8 cellular contexts compared by ENCODE assay signal in the genomic region with DNA sequence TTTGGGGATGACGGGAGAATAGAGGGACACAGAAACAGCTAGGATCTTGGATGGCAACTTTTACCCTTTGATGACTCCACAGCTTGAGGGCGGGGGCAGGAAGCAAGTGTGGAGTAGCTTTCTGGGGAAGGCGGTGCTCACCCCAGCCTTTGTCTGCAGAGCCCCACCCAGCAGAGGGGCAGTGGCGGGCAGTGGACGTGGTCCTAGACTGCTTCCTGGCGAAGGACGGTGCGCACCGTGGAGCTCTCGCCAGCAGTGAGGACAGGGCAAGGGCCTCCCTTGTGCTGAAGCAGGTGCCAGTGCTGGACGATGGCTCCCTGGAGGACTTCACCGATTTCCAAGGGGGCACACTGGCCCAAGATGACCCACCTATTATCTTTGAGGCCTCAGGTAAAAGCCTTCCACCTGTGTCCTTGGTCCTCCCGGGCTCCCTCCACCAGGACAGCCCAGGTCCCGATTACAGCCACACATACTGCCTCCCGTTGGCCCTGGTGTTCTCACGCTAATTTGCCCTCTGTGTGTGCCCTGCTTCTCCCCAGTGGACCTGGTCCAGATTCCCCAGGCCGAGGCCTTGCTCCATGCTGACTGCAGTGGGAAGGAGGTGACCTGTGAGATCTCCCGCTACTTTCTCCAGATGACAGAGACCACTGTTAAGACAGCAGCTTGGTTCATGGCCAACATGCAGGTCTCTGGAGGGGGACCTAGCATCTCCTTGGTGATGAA. TPM values are rescaled to one million over a fixed set of nuclear protein-coding genes. Genes with fewer than 3 reads are reported as not detected.
A peak's percentile ranks its signal among the peaks of the same experiment; 100 is the strongest.
DNase-seq lines count a peak whose midpoint lies in the region; ATAC-seq and TF ChIP-seq lines count a peak whose summit lies in the region.

No MANE protein-coding gene starts in this region.

- peak in 1 of 4 experiments; percentile 14 for ATAC-seq in T-cell (replicated peaks in 1 of 4)
- peak in 2 of 4 donors; percentile 10 to 11 for ATAC-seq in psoas muscle
- no peak for ATAC-seq in GM18867 (IDR thresholded peaks at IDR 0.05; ENCODE audit: unreplicated experiment)
- no peak for ATAC-seq in HG03139 (IDR thresholded peaks at IDR 0.05; ENCODE audit: unreplicated experiment)

- H3K27ac ChIP-seq in psoas muscle: peak overlapping the region; percentile 95

- H3K4me3 ChIP-seq in fibroblast of pulmonary artery (replicated peaks; ENCODE audit: low read depth, low read length): peak overlapping the region; percentile 68
- peak overlapping the region; percentile 90 for H3K4me3 ChIP-seq in psoas muscle

- TF ChIP-seq CTCF in fibroblast of pulmonary artery (IDR thresholded peaks at IDR 0.05; ENCODE audit: low read length, missing control alignments): no peak
- no peak for TF ChIP-seq CTCF in psoas muscle (IDR thresholded peaks at IDR 0.05)

- 26 to 41% (median 32%) methylated on average over 18 of the region's 18 CpGs for WGBS in psoas muscle, 3 donors

- H3K27me3 ChIP-seq in psoas muscle (ENCODE audit: insufficient read depth in 3 of 3, low read length in 2 of 3): no peaks in the 10 kb centered on the region

- no peaks in the 10 kb centered on the region for H3K9me3 Mint-ChIP-seq in T-cell

- H3K4me1 ChIP-seq in ES-I3 (ENCODE audit: insufficient read depth, low read length): peaks cover 22% of the 10 kb centered on the region
- peaks cover 11% of the 10 kb centered on the region for H3K4me1 ChIP-seq in psoas muscle

- no peaks in the 10 kb centered on the region for H3K36me3 ChIP-seq in ES-I3 (ENCODE audit: insufficient read depth, low read length)
- H3K36me3 ChIP-seq in psoas muscle (ENCODE audit: insufficient read depth in 1 of 2, low read depth in 1 of 2): peaks cover 6 to 52% of the 10 kb centered on the region in 2 donors

- 0 out of 2 replicates have a peak overlapping the region, but pooled peaks have one; percentile 62 for H3K9ac ChIP-seq in ES-I3 (ENCODE audit: low read depth, low read length)

- peak overlapping the region; percentile 99 to 100 for H3K27ac Mint-ChIP-seq in T-cell

- POLR2A ChIA-PET in T-cell (lab: Charles Lee): interaction anchor here in 1 of 2 donors (0.7 to 3.2 kb wide), 2 partner anchors 8 to 11 kb away, joined by 3 to 18 read pairs; no protein-coding TSS in a partner anchor

- CTCF ChIA-PET in T-cell (lab: Charles Lee): interaction anchor here (0.8 to 3.5 kb wide), 5 partner anchors 8 to 12 kb away, joined by 3 to 24 read pairs (median 3); no protein-coding TSS in a partner anchor

- H3K36me3 Mint-ChIP-seq in T-cell: peaks cover 47% of the 10 kb centered on the region

- H3K9me3 ChIP-seq in ES-I3 (ENCODE audit: control insufficient read depth, insufficient read depth, low read length) (no peaks in the 10 kb centered on the region), psoas muscle (no peaks in the 10 kb centered on the region)

- peaks cover 64 to 80% (median 71%) of the 10 kb centered on the region in 3 donors for H3K4me1 Mint-ChIP-seq in T-cell

- DNase-seq in T-cell: no peak
- no peak for DNase-seq in fibroblast of pulmonary artery (ENCODE audit: low read depth)
- no peak for DNase-seq in psoas muscle
- no peak for DNase-seq in Ammon's horn (ENCODE audit: low spot score)
- DNase-seq in HT-29 (ENCODE audit: low spot score): no peak

- H3K4me3 Mint-ChIP-seq in T-cell: peak overlapping the region; percentile 97 to 99 (median 98)

- H3K27me3 Mint-ChIP-seq in T-cell: no peaks in the 10 kb centered on the region

- intact Hi-C loops in psoas muscle (cut with DNase I): loop anchor here (1.0 to 5.0 kb wide), 2 partner anchors 15 to 126 kb away; no protein-coding TSS in a partner anchor

RNA-seq across cellular contexts. Expression of gene TAPBPL, which starts 1.2 kb away (rescaled TPM):
- 10 to 100 TPM; 22.6 to 77.0 (median 60.3) TPM for total RNA-seq in T-cell
- 10 to 100 TPM in 1 of 4 donors, 1 to 10 TPM in 3; 6.4 to 11.3 (median 8.4) TPM for total RNA-seq in psoas muscle
- 1 to 10 TPM; 4.6 to 8.4 (median 4.9) TPM for polyA plus RNA-seq in psoas muscle
- total RNA-seq in HT-29 (2014; rRNA removed; shearing (Covaris generic)): 9.6 and 11.0 TPM in 2 replicates

RNA-seq across cellular contexts. Expression of gene CD27, which starts 8.3 kb away (rescaled TPM):
- total RNA-seq in T-cell: 100 to 1,000 TPM in 4 of 5 donors, 10 to 100 TPM in 1; 94.0 to 140 (median 138) TPM
- total RNA-seq in psoas muscle: under 1 TPM in 2 of 4 donors, not detected in 2; 0.28 to 0.29 TPM
- polyA plus RNA-seq in psoas muscle: under 1 TPM in 1 of 3 donors, not detected in 2; 0.10 TPM
- 0.23 TPM in 1 of 2 replicates, not detected in the other for total RNA-seq in HT-29 (2014; rRNA removed; shearing (Covaris generic))

RNA-seq across cellular contexts. Expression of gene VAMP1, which starts 17.4 kb away (rescaled TPM):
- 10 to 100 TPM; 64.6 to 92.2 (median 75.8) TPM for total RNA-seq in T-cell
- total RNA-seq in psoas muscle: 1 to 10 TPM; 1.5 to 6.2 (median 3.2) TPM
- 10 to 100 TPM in 1 of 3 donors, 1 to 10 TPM in 2; 1.9 to 16.9 (median 2.1) TPM for polyA plus RNA-seq in psoas muscle
- 11.5 and 23.0 TPM in 2 replicates for total RNA-seq in HT-29 (2014; rRNA removed; shearing (Covaris generic))

RNA-seq across cellular contexts. Expression of gene MRPL51, which starts 40.0 kb away (rescaled TPM):
- 10 to 100 TPM; 34.3 to 86.6 (median 80.3) TPM for total RNA-seq in T-cell
- total RNA-seq in psoas muscle: 100 to 1,000 TPM; 202 to 250 (median 227) TPM
- 100 to 1,000 TPM; 153 to 217 (median 180) TPM for polyA plus RNA-seq in psoas muscle
- 144 and 147 TPM in 2 replicates for total RNA-seq in HT-29 (2014; rRNA removed; shearing (Covaris generic))

RNA-seq across cellular contexts. Expression of gene NCAPD2, which starts 40.8 kb away (rescaled TPM):
- 10 to 100 TPM; 32.8 to 43.8 (median 40.7) TPM for total RNA-seq in T-cell
- total RNA-seq in psoas muscle: 10 to 100 TPM; 10.1 to 13.4 (median 11.2) TPM
- 1 to 10 TPM; 3.9 to 9.5 (median 5.9) TPM for polyA plus RNA-seq in psoas muscle
- total RNA-seq in HT-29 (2014; rRNA removed; shearing (Covaris generic)): 115 and 141 TPM in 2 replicates

Comparison
In these comparisons a context has a peak if more than half of its experiments do, and no peak if none do; other contexts are left out.
1. RNA of gene CD27, which starts 8.3 kb away (total RNA-seq): 94.0 to 140 TPM in T-cell; 0.28 to 0.29 TPM in psoas muscle and 0.23 TPM in HT-29; every median in the first group is over 10 times any median in the second.